In genomic region chr2:127503491-127503890, GRCh38 we compare ENCODE assay signal across 17 cellular contexts. TPM values are rescaled to one million over a fixed set of nuclear protein-coding genes. Genes with fewer than 3 reads are reported as not detected.
"Had no signal": no experiment of that assay in that cellular context is flagged by ENCODE, and none has a peak within 500 bp of the region (broad histone marks: within the 10 kb centered on the region; RNA-seq: fewer than 3 reads in every experiment).

No MANE protein-coding gene starts in this region.

- H3K27ac Mint-ChIP-seq: activated T-helper 2 cell treated with anti-CD3 and anti-CD28 coated beads, Interferon-gamma antibody, Interleukin-2, Interleukin-4, amounts not matched to agents 10 μg/mL and 5 μg/mL and 100 μg/mL, durations not matched to agents 14 hours and 24 hours and 36 hours; nephron had no signal

- H3K9me3 ChIP-seq: transverse colon, uterus had no signal

- H3K27ac ChIP-seq: transverse colon, uterus had no signal

- H3K4me3 ChIP-seq: transverse colon, uterus had no signal

- ATAC-seq: activated CD4-positive, CD25-positive, alpha-beta regulatory T cell treated with anti-CD3 and anti-CD28 coated beads, Interleukin-2, amount 50 U/mL, for 24 hours; left cardiac atrium had no signal

- H3K27me3 ChIP-seq: transverse colon, uterus had no signal

- DNase-seq: activated naive CD4-positive, alpha-beta T cell treated with Interleukin-2 at 50 U/mL for 16 hours; activated T-cell treated with anti-CD3 and anti-CD28 coated beads for 4 hours; dermis blood vessel endothelial cell; effector memory CD4-positive, alpha-beta T cell; foreskin fibroblast; hippocampal formation; left cardiac atrium; mesendoderm; nucleus accumbens; stimulated activated naive CD4-positive, alpha-beta T cell treated with Interleukin-2 at 50 U/mL for 16 hours; T-helper 1 cell; T1000; transverse colon; uterus had no signal

- H3K4me3 Mint-ChIP-seq: nephron had no signal

- H3K9me3 Mint-ChIP-seq: activated T-helper 2 cell treated with anti-CD3 and anti-CD28 coated beads, Interferon-gamma antibody, Interleukin-2, Interleukin-4, amounts not matched to agents 10 μg/mL and 5 μg/mL and 100 μg/mL, durations not matched to agents 14 hours and 24 hours and 36 hours; nephron had no signal

RNA-seq across cellular contexts. Expression of gene MYO7B, which starts 32.0 kb away (rescaled TPM):
- total RNA-seq: dermis blood vessel endothelial cell had no signal
